In genomic region chr2:23618696-23619530, GRCh38 we compare ENCODE assay signal across 17 cellular contexts.
DNase-seq lines count a peak whose midpoint lies in the region; ATAC-seq and TF ChIP-seq lines count a peak whose summit lies in the region.
"Had no signal": no experiment of that assay in that cellular context is flagged by ENCODE, and none has a peak within 500 bp of the region (broad histone marks: within the 10 kb centered on the region; RNA-seq: fewer than 3 reads in every experiment).

No MANE protein-coding gene starts in this region.

- peaks cover 12% of the 10 kb centered on the region for H3K27me3 Mint-ChIP-seq in nephron (ENCODE audit: low read depth)

- intact Hi-C loops in left ventricle myocardium inferior (cut with micrococcal nuclease): no loop called here
- intact Hi-C loops in left ventricle myocardium superior (cut with micrococcal nuclease): no loop called here
- intact Hi-C loops in mammary epithelial cell (cut with micrococcal nuclease): no loop called here
- intact Hi-C loops in uterus (cut with DNase I; ENCODE audit: low total_unique reads): no loop called here

- no TSS peak for BruUV-seq in mammary epithelial cell (replicated peaks; lab: Mats Ljungman, UMichigan)

- in situ Hi-C loops in mammary epithelial cell (cut with MboI; ENCODE audit: low sequenced_read_pairs in 2 of 2): no loop called here

- 92% methylated on average over 9 of the region's 9 CpGs for WGBS in mammary epithelial cell (ENCODE audit: low coverage, missing lambda C conversion rate)

- H3K27ac Mint-ChIP-seq in nephron: peak overlapping the region; percentile 89 to 96 (median 95)
- H3K27ac Mint-ChIP-seq: activated naive CD4-positive, alpha-beta T cell treated with anti-CD3 and anti-CD28 coated beads, Interleukin-2, amount 10 ng/mL, durations not matched to agents 7 days and 5 days; HFFc6 had no signal

- H2AFZ ChIP-seq in mammary epithelial cell (ENCODE audit: low read depth, low read length): no peak overlapping the region

- ATAC-seq in left ventricle myocardium superior (no peak), HG02610 (IDR thresholded peaks at IDR 0.05; ENCODE audit: unreplicated experiment) (no peak)
- ATAC-seq: mucosa of descending colon had no signal

- no peak overlapping the region for H3K9ac ChIP-seq in mammary epithelial cell (ENCODE audit: insufficient read depth, low read length)

- no peaks in the 10 kb centered on the region for H4K20me1 ChIP-seq in mammary epithelial cell (ENCODE audit: insufficient read depth, low read length)

- H3K4me1 ChIP-seq in left ventricle myocardium inferior (peaks cover 47% of the 10 kb centered on the region), mammary epithelial cell (ENCODE audit: insufficient read depth, low read length) (no peaks in the 10 kb centered on the region), uterus (peaks cover 11 to 27% of the 10 kb centered on the region in 2 donors)

- TF ChIP-seq POLR2A in uterus (IDR thresholded peaks at IDR 0.05): no peak

- H3K36me3 ChIP-seq in left ventricle myocardium inferior (no peaks in the 10 kb centered on the region), mammary epithelial cell (ENCODE audit: insufficient read depth, low read length) (no peaks in the 10 kb centered on the region), uterus (no peaks in the 10 kb centered on the region)

- TF ChIP-seq CTCF in left ventricle myocardium inferior (IDR thresholded peaks at IDR 0.05; ENCODE audit: borderline replicate concordance): no peak
- no peak for TF ChIP-seq CTCF in mammary epithelial cell (conservative IDR thresholded peaks at IDR 0.05 in 1 of 2, IDR thresholded peaks at IDR 0.05 in 1 of 2; ENCODE audit: extremely low read depth in 1 of 2, insufficient read depth in 1 of 2, low read depth in 1 of 2, low read length in 2 of 2)
- no peak for TF ChIP-seq CTCF in nephron (IDR thresholded peaks at IDR 0.05; ENCODE audit: unreplicated experiment in 3 of 3)
- no peak for TF ChIP-seq CTCF in uterus (IDR thresholded peaks at IDR 0.05)

- peaks cover 7% of the 10 kb centered on the region for H3K36me3 Mint-ChIP-seq in nephron (ENCODE audit: low read depth)
- H3K36me3 Mint-ChIP-seq: activated naive CD4-positive, alpha-beta T cell treated with anti-CD3 and anti-CD28 coated beads, Interleukin-2, amount 10 ng/mL, durations not matched to agents 7 days and 5 days had no signal

- dilution Hi-C loops in mammary epithelial cell (cut with HindIII; ENCODE audit: low sequenced_read_pairs): no loop called here

- peaks cover 70% of the 10 kb centered on the region for H3K4me1 Mint-ChIP-seq in nephron

- H3K79me2 ChIP-seq in mammary epithelial cell (ENCODE audit: insufficient read depth, low read length): no peaks in the 10 kb centered on the region

- H3K9me3 ChIP-seq in left ventricle myocardium inferior (replicated peaks) (peaks cover under 1% of the 10 kb centered on the region), mammary epithelial cell (replicated peaks; ENCODE audit: insufficient read depth, low read length) (no peaks in the 10 kb centered on the region), uterus (no peaks in the 10 kb centered on the region)

- no peaks in the 10 kb centered on the region for H3K27me3 ChIP-seq in left ventricle myocardium inferior (ENCODE audit: low read depth)
- H3K27me3 ChIP-seq in mammary epithelial cell (ENCODE audit: insufficient read depth, low read length): no peaks in the 10 kb centered on the region
- H3K27me3 ChIP-seq in uterus: no peaks in the 10 kb centered on the region

- peaks cover 6% of the 10 kb centered on the region for H3K9me3 Mint-ChIP-seq in nephron

- H3K4me2 ChIP-seq in mammary epithelial cell (ENCODE audit: insufficient read depth, low read depth, low read length): no peak overlapping the region

- H3K4me3 ChIP-seq in left ventricle myocardium inferior (no peak overlapping the region), mammary epithelial cell (replicated peaks in 1 of 3; ENCODE audit: insufficient read depth in 1 of 3, low read depth in 2 of 3, low read length in 3 of 3) (no peak overlapping the region), uterus (no peak overlapping the region)
- H3K4me3 ChIP-seq: mucosa of descending colon had no signal

- peak overlapping the region; percentile 86 for H3K27ac ChIP-seq in left ventricle myocardium inferior (replicated peaks)
- no peak overlapping the region for H3K27ac ChIP-seq in mammary epithelial cell (ENCODE audit: insufficient read depth, low read depth, low read length)
- peak overlapping the region; percentile 87 to 97 for H3K27ac ChIP-seq in uterus

- no peak for DNase-seq in left ventricle myocardium inferior
- DNase-seq in left ventricle myocardium superior: no peak
- DNase-seq in mammary epithelial cell: peak; percentile 41
- no peak for DNase-seq in uterus
- DNase-seq in medulla oblongata (ENCODE audit: extremely low spot score): no peak
- DNase-seq in HUDEP-2 (lab: John Stamatoyannopoulos, UW; ENCODE audit: unreplicated experiment in 76 of 76): no peak
- DNase-seq: activated CD4-positive, alpha-beta T cell treated with anti-CD3 and anti-CD28 coated beads for 1 hour; activated CD8-positive, alpha-beta memory T cell treated with anti-CD3 and anti-CD28 coated beads, Interleukin-2, amount 50 U/mL, for 48 hours; activated naive CD4-positive, alpha-beta T cell treated with anti-CD3 and anti-CD28 coated beads, Interleukin-2, amount 10 ng/mL, durations not matched to agents 7 days and 5 days; effector CD4-positive, alpha-beta T cell; GF-D8; HFFc6; mucosa of descending colon; NCI-H2029 treated with DMSO at 0.1 percent for 48 hours; Right ventricle myocardium superior had no signal

- no peak overlapping the region for H3K4me3 Mint-ChIP-seq in nephron
- H3K4me3 Mint-ChIP-seq: activated naive CD4-positive, alpha-beta T cell treated with anti-CD3 and anti-CD28 coated beads, Interleukin-2, amount 10 ng/mL, durations not matched to agents 7 days and 5 days; HFFc6 had no signal

- CTCF ChIA-PET in mammary epithelial cell (lab: Charles Lee; ENCODE audit: low non-redundant PET): no interaction called here
